Comparison of ENCODE assay signal across 8 cellular contexts in the genomic region with DNA sequence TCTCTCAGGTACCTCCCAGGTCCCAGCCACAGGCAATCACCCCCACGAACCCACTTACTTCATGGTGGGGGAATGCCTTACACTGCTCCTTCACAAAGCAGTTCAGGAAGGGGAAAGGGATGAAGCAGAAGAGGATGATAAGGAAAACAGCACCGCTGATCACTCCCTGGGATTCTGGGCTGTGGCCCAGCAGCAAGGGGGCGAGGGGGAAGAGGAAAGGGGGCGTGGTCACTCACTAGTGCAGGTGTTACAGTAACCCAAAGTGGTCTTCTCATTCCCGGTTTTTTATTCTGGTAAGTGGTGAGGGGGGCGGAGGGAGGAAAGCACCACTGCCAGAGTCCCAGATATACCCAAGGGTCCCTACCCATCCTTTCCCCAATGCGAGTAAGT. TPM values are rescaled to one million over a fixed set of nuclear protein-coding genes. Genes with fewer than 3 reads are reported as not detected.
DNase-seq lines count a peak whose midpoint lies in the region; ATAC-seq and TF ChIP-seq lines count a peak whose summit lies in the region.

No MANE protein-coding gene starts in this region.

- H3K36me3 Mint-ChIP-seq in MCF 10A (ENCODE audit: insufficient read depth, unreplicated experiment), result peaks cover 43% of the 10 kb centered on the region

- peak; percentile 29 for DNase-seq in stimulated activated CD4-positive, alpha-beta T cell treated with anti-CD3 and anti-CD28 coated beads, Interleukin-15, amount 100 ng/mL, for 24 hours
- no peak for DNase-seq in stimulated activated CD4-positive, alpha-beta T cell treated with anti-CD3 and anti-CD28 coated beads, Interleukin-4, amount 100 ng/mL, for 24 hours
- DNase-seq in MCF 10A (ENCODE audit: unreplicated experiment) (no peak), occipital lobe (lab: John Stamatoyannopoulos, UW) (no peak), NCI-H2029 (lab: John Stamatoyannopoulos, UW) (no peak), GM10248 (ENCODE audit: extremely low spot score) (no peak)

- peak overlapping the region; percentile 99 for H3K27ac Mint-ChIP-seq in MCF 10A (ENCODE audit: low read depth, unreplicated experiment)

- H3K4me1 ChIP-seq in mononuclear cell (ENCODE audit: insufficient read depth, low read length), result peaks cover 41% of the 10 kb centered on the region

- H3K27me3 Mint-ChIP-seq in MCF 10A (ENCODE audit: insufficient read depth, unreplicated experiment), result no peaks in the 10 kb centered on the region

- CTCF ChIA-PET in MCF 10A (lab: Yijun Ruan, JAX) (interaction anchor here (0.6 to 1.6 kb wide), 3 partner anchors 95 to 273 kb away, joined by 3 to 6 read pairs (median 4); no protein-coding TSS in a partner anchor), GM10248 (lab: Yijun Ruan, JAX) (interaction anchor here (1.9 kb wide), 1 partner anchor 16 kb away, joined by 4 read pairs; a partner anchor contains a TSS)

- POLR2A ChIA-PET in MCF 10A (lab: Yijun Ruan, JAX), result interaction anchor here (1.5 to 9.3 kb wide), 3 partner anchors 20 to 274 kb away, joined by 3 to 149 read pairs (median 35); a partner anchor contains a TSS
- POLR2A ChIA-PET in GM10248 (lab: Yijun Ruan, JAX), result no interaction called here

- H3K9me3 Mint-ChIP-seq in MCF 10A (ENCODE audit: unreplicated experiment), result no peaks in the 10 kb centered on the region

- H3K4me3 Mint-ChIP-seq in MCF 10A (ENCODE audit: unreplicated experiment), result peak overlapping the region; percentile 78

- peaks cover 16% of the 10 kb centered on the region for H3K4me1 Mint-ChIP-seq in MCF 10A (ENCODE audit: insufficient read depth, unreplicated experiment)

- ATAC-seq in GM21423 (IDR thresholded peaks at IDR 0.05; ENCODE audit: unreplicated experiment), result no peak

- H3K4me3 ChIP-seq in mononuclear cell (ENCODE audit: low read length), result peak overlapping the region; percentile 82

- no peaks in the 10 kb centered on the region for H3K9me3 ChIP-seq in mononuclear cell (ENCODE audit: low read depth, low read length)

- BruUV-seq in MCF 10A (replicated peaks; lab: Mats Ljungman, UMichigan), result no TSS peak

- TF ChIP-seq CTCF in MCF 10A (IDR thresholded peaks at IDR 0.05; ENCODE audit: unreplicated experiment) (no peak), GM10248 (IDR thresholded peaks at IDR 0.05; ENCODE audit: control extremely low read depth, extremely low read depth, low read depth, missing control alignments) (no peak)

- intact Hi-C loops in MCF 10A (cut with micrococcal nuclease), result loop anchor here (2.0 to 10.0 kb wide), 5 partner anchors 20 to 184 kb away; a partner anchor contains a TSS

- H3K27me3 ChIP-seq in mononuclear cell (ENCODE audit: insufficient read depth, low read length), result no peaks in the 10 kb centered on the region

RNA-seq across cellular contexts. Expression of a gene that starts 0.7 kb away (rescaled TPM):
- total RNA-seq in MCF 10A (2022) (55.6 and 58.8 TPM in 2 replicates), mononuclear cell (6.7 TPM), occipital lobe (8.7 TPM)

RNA-seq across cellular contexts. Expression of a gene that starts 6.2 kb away (rescaled TPM):
- 13.5 and 15.4 TPM in 2 replicates for total RNA-seq in MCF 10A (2022)
- total RNA-seq in mononuclear cell, result 7.5 TPM
- 7.6 TPM for total RNA-seq in occipital lobe

RNA-seq across cellular contexts. Expression of a gene that starts 16.3 kb away (rescaled TPM):
- total RNA-seq in MCF 10A (2022) (38.4 and 51.3 TPM in 2 replicates), mononuclear cell (2.7 TPM), occipital lobe (2.0 TPM)

RNA-seq across cellular contexts. Expression of a gene that starts 20.4 kb away (rescaled TPM):
- total RNA-seq in MCF 10A (2022) (23.4 and 26.2 TPM in 2 replicates), mononuclear cell (9.1 TPM), occipital lobe (21.7 TPM)

RNA-seq across cellular contexts. Expression of a gene that starts 33.3 kb away (rescaled TPM):
- total RNA-seq in MCF 10A (2022) (16.2 and 21.8 TPM in 2 replicates), mononuclear cell (34.7 TPM), occipital lobe (22.1 TPM)

Comparison
In these comparisons a context has a peak if more than half of its experiments do, and no peak if none do; other contexts are left out.
1. RNA of a gene that starts 16.3 kb away (total RNA-seq): 38.4 to 51.3 TPM in MCF 10A; 2.7 TPM in mononuclear cell (single experiment) and 2.0 TPM in occipital lobe (single experiment); every median in the first group is over 10 times any median in the second.